Comparison of ENCODE assay signal across 1 cellular context in the genomic region with DNA sequence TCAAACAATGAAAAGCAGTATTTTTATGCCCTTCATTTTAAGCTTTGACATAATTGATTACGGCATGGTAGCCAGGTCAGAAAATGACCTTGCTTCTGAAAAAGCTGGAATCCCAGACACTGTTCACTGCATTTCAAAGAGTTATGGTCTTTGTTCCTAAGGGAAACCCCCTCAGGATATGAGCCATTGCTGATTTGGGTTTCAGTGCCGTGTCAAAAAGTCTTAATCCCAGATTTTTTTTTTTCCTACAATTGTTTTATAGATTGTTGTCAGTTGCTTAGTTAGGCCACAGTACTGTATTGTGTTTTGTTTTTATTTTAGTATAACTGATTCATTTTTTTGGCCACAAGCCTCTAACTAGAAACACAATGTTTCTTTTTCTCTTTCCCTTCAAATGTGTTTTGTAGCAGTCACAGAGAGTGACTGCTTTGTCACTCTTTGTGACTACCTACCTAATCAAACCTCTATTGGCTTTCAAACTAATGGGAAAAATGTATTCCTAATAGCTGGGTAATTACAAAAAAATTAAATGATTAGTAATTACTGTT.
TF ChIP-seq lines count a peak whose summit lies in the region.

No MANE protein-coding gene starts in this region.

TF ChIP-seq in A549, 52 proteins besides CTCF, POLR2A, EP300 and RAD21 (continued from another document):
- TF ChIP-seq, protein P1, sequence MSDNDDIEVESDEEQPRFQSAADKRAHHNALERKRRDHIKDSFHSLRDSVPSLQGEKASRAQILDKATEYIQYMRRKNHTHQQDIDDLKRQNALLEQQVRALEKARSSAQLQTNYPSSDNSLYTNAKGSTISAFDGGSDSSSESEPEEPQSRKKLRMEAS (IDR thresholded peaks at IDR 0.05) = no peak
- TF ChIP-seq JUN (IDR thresholded peaks at IDR 0.05) (no peak), CHD4 (IDR thresholded peaks at IDR 0.05; ENCODE audit: borderline replicate concordance) (no peak)
